Comparison of ENCODE assay signal across 9 cellular contexts in the genomic region with DNA sequence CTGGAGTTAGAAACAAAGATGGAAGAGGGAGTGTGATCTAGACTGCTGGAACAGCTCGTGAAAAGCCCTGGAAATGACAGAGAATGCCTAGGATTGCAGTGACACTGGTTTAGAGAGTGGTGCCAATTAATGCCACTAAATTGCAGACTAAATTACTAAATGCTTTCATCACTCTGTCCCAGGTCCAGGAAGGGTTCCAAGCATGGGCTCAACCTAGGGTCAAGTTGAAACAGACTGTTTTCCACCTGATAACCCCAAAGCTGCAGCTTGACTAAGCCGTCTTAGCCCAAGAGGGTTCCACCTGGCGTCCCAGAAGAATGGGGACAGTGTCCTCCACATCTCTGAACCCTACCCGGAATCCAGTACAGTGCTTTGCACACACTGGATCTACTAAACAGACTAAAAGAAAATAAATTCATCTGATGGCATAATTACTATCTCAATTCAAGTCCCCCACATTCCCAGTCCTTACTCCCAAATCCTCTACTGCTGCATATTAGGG. TPM values are rescaled to one million over a fixed set of nuclear protein-coding genes. Genes with fewer than 3 reads are reported as not detected.
A peak's percentile ranks its signal among the peaks of the same experiment; 100 is the strongest.
DNase-seq lines count a peak whose midpoint lies in the region; ATAC-seq and TF ChIP-seq lines count a peak whose summit lies in the region.
"Had no signal": no experiment of that assay in that cellular context is flagged by ENCODE, and none has a peak within 500 bp of the region (broad histone marks: within the 10 kb centered on the region; RNA-seq: fewer than 3 reads in every experiment).

No MANE protein-coding gene starts in this region.

- no peaks in the 10 kb centered on the region for H3K9me3 Mint-ChIP-seq in osteocyte (ENCODE audit: unreplicated experiment)

- intact Hi-C loops in dorsolateral prefrontal cortex (cut with DNase I) = loop anchor here (2.0 to 5.0 kb wide), 5 partner anchors 51 to 184 kb away; partner anchors contain the start of gene PEX16 (in 2 of the 2)

- no peaks in the 10 kb centered on the region for H3K9me3 ChIP-seq in Karpas-422 (ENCODE audit: low read length)

- ATAC-seq in activated CD4-positive, CD25-positive, alpha-beta regulatory T cell treated with anti-CD3 and anti-CD28 coated beads, Interleukin-2, amount 50 U/mL, for 24 hours = no peak
- ATAC-seq in GM19324 (IDR thresholded peaks at IDR 0.05; ENCODE audit: low FRiP score, unreplicated experiment) (no peak), HG02938 (IDR thresholded peaks at IDR 0.05; ENCODE audit: unreplicated experiment) (no peak)

- H3K79me2 ChIP-seq in ACC112 (ENCODE audit: control insufficient read depth, insufficient read depth, low read length, unreplicated experiment) (peaks cover 14% of the 10 kb centered on the region), Karpas-422 (ENCODE audit: low read length) (peaks cover 8% of the 10 kb centered on the region; the same call in 1 of the 2 replicates)

- H3K9ac ChIP-seq in Karpas-422 (ENCODE audit: low read length) = 0 out of 2 replicates have a peak overlapping the region, but pooled peaks have one; percentile 58

- no peaks in the 10 kb centered on the region for H3K9me2 ChIP-seq in Karpas-422 (replicated peaks; ENCODE audit: insufficient read depth, low read length)

- H2AFZ ChIP-seq in ACC112 (ENCODE audit: low read length, unreplicated experiment) (peak overlapping the region; percentile 49), Karpas-422 (ENCODE audit: low read length) (peak overlapping the region; percentile 63)

- DNase-seq in Karpas-422 (no peak), dorsolateral prefrontal cortex (no peak), osteocyte (ENCODE audit: extremely low spot score, unreplicated experiment) (no peak), NCI-H526 (lab: John Stamatoyannopoulos, UW) (no peak)
- DNase-seq: DMS53 had no signal

- peak overlapping the region; percentile 72; the same call in 1 of the 2 replicates for H3K27ac ChIP-seq in ACC112 (ENCODE audit: low read depth, low read length)
- no peak overlapping the region for H3K27ac ChIP-seq in Karpas-422 (ENCODE audit: low read length)
- peak overlapping the region in 57 of 59 donors; percentile 0 to 98 (median 91) for H3K27ac ChIP-seq in dorsolateral prefrontal cortex

- H3K27me3 ChIP-seq in ACC112 (ENCODE audit: insufficient read depth, low read length) (no peaks in the 10 kb centered on the region), Karpas-422 (ENCODE audit: low read length) (no peaks in the 10 kb centered on the region), dorsolateral prefrontal cortex (no peaks in the 10 kb centered on the region)

- no peak overlapping the region for H3K4me3 Mint-ChIP-seq in osteocyte (ENCODE audit: unreplicated experiment)

- H3K36me3 ChIP-seq in ACC112 (ENCODE audit: insufficient read depth, low read length) = no peaks in the 10 kb centered on the region
- 0 out of 2 replicates have a peak, but pooled peaks cover 3% of the 10 kb centered on the region for H3K36me3 ChIP-seq in Karpas-422 (ENCODE audit: insufficient read depth, low read length)

- peaks cover 26% of the 10 kb centered on the region for H3K27me3 Mint-ChIP-seq in osteocyte (ENCODE audit: unreplicated experiment)

- H3K4me2 ChIP-seq in Karpas-422 (ENCODE audit: low read depth, low read length, poor library complexity, severe bottlenecking) = peak overlapping the region; percentile 75

- H3K4me3 ChIP-seq in ACC112 (ENCODE audit: low read depth, low read length) = 0 out of 2 replicates have a peak overlapping the region, but pooled peaks have one; percentile 36
- peak overlapping the region; percentile 97; the same call in 1 of the 2 replicates for H3K4me3 ChIP-seq in Karpas-422 (ENCODE audit: low read length)
- peak overlapping the region; percentile 53 to 100 (median 94) for H3K4me3 ChIP-seq in dorsolateral prefrontal cortex

- H3K36me3 Mint-ChIP-seq in osteocyte (ENCODE audit: unreplicated experiment) = no peaks in the 10 kb centered on the region

- peaks cover 21% of the 10 kb centered on the region for H3K4me1 Mint-ChIP-seq in osteocyte (ENCODE audit: unreplicated experiment)

- H3K27ac Mint-ChIP-seq in osteocyte (ENCODE audit: unreplicated experiment) = peak overlapping the region; percentile 74

- TF ChIP-seq CTCF in dorsolateral prefrontal cortex (IDR thresholded peaks at IDR 0.05 in 54 of 56, conservative IDR thresholded peaks at IDR 0.05 in 2 of 56; ENCODE audit: low read depth in 1 of 56, partially characterized antibody in 56 of 56) (no peak), osteocyte (IDR thresholded peaks at IDR 0.05) (no peak)

- peaks cover 28% of the 10 kb centered on the region for H4K20me1 ChIP-seq in Karpas-422 (ENCODE audit: insufficient read depth, low read depth, low read length)

- H3K4me1 ChIP-seq in ACC112 (ENCODE audit: control insufficient read depth, insufficient read depth, low read length, unreplicated experiment) = peaks cover 17% of the 10 kb centered on the region
- H3K4me1 ChIP-seq in Karpas-422 (ENCODE audit: low read length) = peaks cover 24% of the 10 kb centered on the region

RNA-seq across cellular contexts. Expression of gene CRY2, which starts 1.1 kb away (rescaled TPM):
- total RNA-seq in Karpas-422 (2014; rRNA removed; shearing (Covaris generic); ENCODE audit: low replicate concordance) = 12.5 and 16.1 TPM in 2 replicates
- total RNA-seq in dorsolateral prefrontal cortex (100 to 1,000 TPM in 43 of 120 experiments, 10 to 100 TPM in 77; 65.9 to 159 (median 95.3) TPM), osteocyte (18.2 and 18.6 TPM in 2 replicates)

RNA-seq across cellular contexts. Expression of gene MAPK8IP1, which starts 39.2 kb away (rescaled TPM):
- total RNA-seq in Karpas-422 (2014; rRNA removed; shearing (Covaris generic); ENCODE audit: low replicate concordance) = 0.83 TPM in 1 of 2 replicates, not detected in the other
- total RNA-seq in dorsolateral prefrontal cortex (100 to 1,000 TPM; 164 to 333 (median 223) TPM), osteocyte (9.8 and 10.1 TPM in 2 replicates)

RNA-seq across cellular contexts. Expression of gene SLC35C1, which starts 41.3 kb away (rescaled TPM):
- total RNA-seq in Karpas-422 (2014; rRNA removed; shearing (Covaris generic); ENCODE audit: low replicate concordance) = 4.5 and 4.8 TPM in 2 replicates
- total RNA-seq in dorsolateral prefrontal cortex (10 to 100 TPM in 25 of 120 experiments, 1 to 10 TPM in 95; 5.6 to 14.4 (median 8.5) TPM), osteocyte (17.5 and 18.0 TPM in 2 replicates)

Comparison
In these comparisons a context has a peak if more than half of its experiments do, and no peak if none do; other contexts are left out.
1. H3K4me3 ChIP-seq: peak in every context shown above with its lines; median percentile 97 in Karpas-422; 94 in dorsolateral prefrontal cortex; 36 in ACC112.
2. RNA of gene MAPK8IP1, which starts 39.2 kb away (total RNA-seq): 164 to 333 TPM in dorsolateral prefrontal cortex; 9.8 to 10.1 TPM in osteocyte and 0.83 TPM in Karpas-422; every median in the first group is over 10 times any median in the second.